28 cellular contexts compared by ENCODE assay signal in the genomic region with DNA sequence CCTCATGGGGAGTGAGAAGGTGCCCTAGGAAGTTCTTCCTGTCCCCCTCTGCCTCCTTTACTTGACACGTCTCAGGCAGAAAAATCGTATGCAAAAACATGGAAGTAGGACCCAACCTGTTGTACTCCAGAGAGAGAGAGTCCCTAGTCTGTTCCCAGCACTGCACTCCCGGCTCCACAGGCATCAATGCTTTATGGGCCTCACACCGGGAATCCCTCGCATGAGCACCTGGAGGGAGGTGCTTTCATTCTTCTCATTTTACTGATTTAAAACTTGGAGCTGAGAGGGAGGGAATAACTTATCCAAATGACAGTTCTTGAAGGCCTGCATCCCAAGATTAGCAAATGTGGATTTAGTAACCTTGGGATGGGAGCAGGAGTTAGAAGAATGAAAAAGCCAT.
DNase-seq lines count a peak whose midpoint lies in the region; ATAC-seq and TF ChIP-seq lines count a peak whose summit lies in the region.
"Had no signal": no experiment of that assay in that cellular context is flagged by ENCODE, and none has a peak within 500 bp of the region (broad histone marks: within the 10 kb centered on the region; RNA-seq: fewer than 3 reads in every experiment).

No MANE protein-coding gene starts in this region.

- peaks cover 40 to 43% of the 10 kb centered on the region in 2 donors for H3K4me1 Mint-ChIP-seq in natural killer cell treated with Interleukin-12 subunit alpha and Interleukin-12 subunit beta and Interleukin-15 and Interleukin-18, amount 100 ng/mL, for 72 hours (ENCODE audit: low read depth in 2 of 2)
- H3K4me1 Mint-ChIP-seq in natural killer cell: peaks cover 45 to 47% of the 10 kb centered on the region in 2 donors
- peaks cover 85% of the 10 kb centered on the region for H3K4me1 Mint-ChIP-seq in activated naive CD8-positive, alpha-beta T cell treated with anti-CD3 and anti-CD28 coated beads for 36 hours
- peaks cover 100% of the 10 kb centered on the region for H3K4me1 Mint-ChIP-seq in stimulated activated naive CD8-positive, alpha-beta T cell treated with anti-CD3 and anti-CD28 coated beads, Interleukin-15, amount 100 ng/mL, for 72 hours

- no peak for ATAC-seq in natural killer cell treated with Interleukin-12 subunit alpha and Interleukin-12 subunit beta and Interleukin-15 and Interleukin-18, amount 100 ng/mL, for 72 hours
- no peak for ATAC-seq in natural killer cell
- no peak for ATAC-seq in stimulated activated naive CD8-positive, alpha-beta T cell treated with anti-CD3 and anti-CD28 coated beads, Interleukin-15, amount 100 ng/mL, for 72 hours
- no peak for ATAC-seq in HG03378 (IDR thresholded peaks at IDR 0.05; ENCODE audit: unreplicated experiment)
- ATAC-seq: K562, Panc1 had no signal

- peak overlapping the region; percentile 44 to 89 for H3K27ac Mint-ChIP-seq in natural killer cell treated with Interleukin-12 subunit alpha and Interleukin-12 subunit beta and Interleukin-15 and Interleukin-18, amount 100 ng/mL, for 72 hours
- H3K27ac Mint-ChIP-seq in natural killer cell: peak overlapping the region in 1 of 2 donors; percentile 87
- H3K27ac Mint-ChIP-seq in activated naive CD8-positive, alpha-beta T cell treated with anti-CD3 and anti-CD28 coated beads for 36 hours: peak overlapping the region; percentile 95
- H3K27ac Mint-ChIP-seq in stimulated activated naive CD8-positive, alpha-beta T cell treated with anti-CD3 and anti-CD28 coated beads, Interleukin-15, amount 100 ng/mL, for 72 hours: peak overlapping the region; percentile 59 to 82
- H3K27ac Mint-ChIP-seq: brain had no signal

- DNase-seq in NCI-H2107 treated with DMSO at 0.1 percent for 48 hours (lab: John Stamatoyannopoulos, UW; ENCODE audit: unreplicated experiment) (peak; percentile 26), NCI-H2107 (lab: John Stamatoyannopoulos, UW) (no peak), natural killer cell (no peak), HuH-7.5 (ENCODE audit: low spot score) (no peak)
- no peak for DNase-seq in natural killer cell treated with Interleukin-12 subunit alpha and Interleukin-12 subunit beta and Interleukin-15 and Interleukin-18, amount 100 ng/mL, for 72 hours (ENCODE audit: low spot score)
- DNase-seq in activated naive CD8-positive, alpha-beta T cell treated with anti-CD3 and anti-CD28 coated beads for 36 hours: no peak
- DNase-seq in stimulated activated naive CD8-positive, alpha-beta T cell treated with anti-CD3 and anti-CD28 coated beads, Interleukin-15, amount 100 ng/mL, for 72 hours: no peak
- DNase-seq: activated CD4-positive, alpha-beta T cell treated with anti-CD3 and anti-CD28 coated beads, Interleukin-2, amount 50 U/mL, for 4 hours; activated T-cell treated with anti-CD3 and anti-CD28 coated beads, Interleukin-2, amount 50 U/mL, for 1 hour; adrenal gland; COR-L47; effector CD4-positive, alpha-beta T cell; erythroblast; GF-D8; GOT3; head of caudate nucleus; kidney glomerular epithelial cell; MM.1S; NCI-H1417 treated with DMSO at 0.1 percent for 48 hours; NCI-H2081 treated with DMSO at 0.1 percent for 48 hours; NCI-H524; occipital lobe; SIG-M5; substantia nigra had no signal

- peaks cover 17% of the 10 kb centered on the region for H3K36me3 Mint-ChIP-seq in natural killer cell treated with Interleukin-12 subunit alpha and Interleukin-12 subunit beta and Interleukin-15 and Interleukin-18, amount 100 ng/mL, for 72 hours
- H3K36me3 Mint-ChIP-seq in natural killer cell: peaks cover 8% of the 10 kb centered on the region
- peaks cover 27% of the 10 kb centered on the region for H3K36me3 Mint-ChIP-seq in activated naive CD8-positive, alpha-beta T cell treated with anti-CD3 and anti-CD28 coated beads for 36 hours
- H3K36me3 Mint-ChIP-seq: brain had no signal

- H3K9me3 Mint-ChIP-seq in natural killer cell treated with Interleukin-12 subunit alpha and Interleukin-12 subunit beta and Interleukin-15 and Interleukin-18, amount 100 ng/mL, for 72 hours: peaks cover 2% of the 10 kb centered on the region
- no peaks in the 10 kb centered on the region for H3K9me3 Mint-ChIP-seq in natural killer cell
- peaks cover 3% of the 10 kb centered on the region for H3K9me3 Mint-ChIP-seq in activated naive CD8-positive, alpha-beta T cell treated with anti-CD3 and anti-CD28 coated beads for 36 hours
- no peaks in the 10 kb centered on the region for H3K9me3 Mint-ChIP-seq in stimulated activated naive CD8-positive, alpha-beta T cell treated with anti-CD3 and anti-CD28 coated beads, Interleukin-15, amount 100 ng/mL, for 72 hours

- TF ChIP-seq CTCF in natural killer cell (IDR thresholded peaks at IDR 0.05): no peak

- H3K4me3 Mint-ChIP-seq in natural killer cell treated with Interleukin-12 subunit alpha and Interleukin-12 subunit beta and Interleukin-15 and Interleukin-18, amount 100 ng/mL, for 72 hours: peak overlapping the region; percentile 6
- H3K4me3 Mint-ChIP-seq in natural killer cell: no peak overlapping the region
- H3K4me3 Mint-ChIP-seq in activated naive CD8-positive, alpha-beta T cell treated with anti-CD3 and anti-CD28 coated beads for 36 hours: no peak overlapping the region
- peak overlapping the region in 1 of 2 donors; percentile 44 for H3K4me3 Mint-ChIP-seq in stimulated activated naive CD8-positive, alpha-beta T cell treated with anti-CD3 and anti-CD28 coated beads, Interleukin-15, amount 100 ng/mL, for 72 hours

- intact Hi-C loops in natural killer cell (cut with micrococcal nuclease): no loop called here

- H3K27me3 Mint-ChIP-seq in natural killer cell treated with Interleukin-12 subunit alpha and Interleukin-12 subunit beta and Interleukin-15 and Interleukin-18, amount 100 ng/mL, for 72 hours: peaks cover 0 to 3% of the 10 kb centered on the region in 2 donors
- peaks cover 0 to 3% of the 10 kb centered on the region in 2 donors for H3K27me3 Mint-ChIP-seq in natural killer cell (ENCODE audit: low read depth in 2 of 2)
- H3K27me3 Mint-ChIP-seq in activated naive CD8-positive, alpha-beta T cell treated with anti-CD3 and anti-CD28 coated beads for 36 hours: no peaks in the 10 kb centered on the region
- H3K27me3 Mint-ChIP-seq in stimulated activated naive CD8-positive, alpha-beta T cell treated with anti-CD3 and anti-CD28 coated beads, Interleukin-15, amount 100 ng/mL, for 72 hours: no peaks in the 10 kb centered on the region
